Comparison of ENCODE assay signal across 1 cellular context in genomic region chr21:44875341-44875740, GRCh38.
A peak's percentile ranks its signal among the peaks of the same experiment; 100 is the strongest.
TF ChIP-seq lines count a peak whose summit lies in the region.

No MANE protein-coding gene starts in this region.

TF ChIP-seq in GM12878, 131 proteins besides CTCF, POLR2A, EP300 and RAD21:
- TF ChIP-seq GABPA (IDR thresholded peaks at IDR 0.05; ENCODE audit: low read depth): no peak
- TF ChIP-seq CBX3 (IDR thresholded peaks at IDR 0.05; ENCODE audit: borderline replicate concordance, low read depth): no peak
- no peak for TF ChIP-seq NFYA (IDR thresholded peaks at IDR 0.05; ENCODE audit: borderline replicate concordance, low read depth, low read length)
- TF ChIP-seq NKRF (conservative IDR thresholded peaks at IDR 0.05): 0 out of 2 replicates have a peak, but pooled peaks have one; percentile 9
- TF ChIP-seq HSF1 (IDR thresholded peaks at IDR 0.05; ENCODE audit: low read depth, low read length): no peak
- TF ChIP-seq EED (IDR thresholded peaks at IDR 0.05; ENCODE audit: low read depth): 0 out of 2 replicates have a peak, but pooled peaks have one; percentile 36
- TF ChIP-seq RELA (IDR thresholded peaks at IDR 0.05; ENCODE audit: borderline replicate concordance, partially characterized antibody): no peak
- TF ChIP-seq ZNF217 (IDR thresholded peaks at IDR 0.05): no peak
- no peak for TF ChIP-seq TCF7 (IDR thresholded peaks at IDR 0.05; ENCODE audit: borderline replicate concordance)
- no peak for TF ChIP-seq SUZ12 (IDR thresholded peaks at IDR 0.05; ENCODE audit: unreplicated experiment)
- TF ChIP-seq TCF12 (IDR thresholded peaks at IDR 0.05; ENCODE audit: low read depth, low read length): no peak
- no peak for TF ChIP-seq HDAC6 (IDR thresholded peaks at IDR 0.05; ENCODE audit: unreplicated experiment)
- no peak for TF ChIP-seq BACH1 (IDR thresholded peaks at IDR 0.05; ENCODE audit: borderline replicate concordance)
- no peak for TF ChIP-seq ZSCAN29 (IDR thresholded peaks at IDR 0.05)
- TF ChIP-seq STAT3 (IDR thresholded peaks at IDR 0.05; ENCODE audit: low read depth, low read length): no peak
- no peak for TF ChIP-seq MAX (IDR thresholded peaks at IDR 0.05; ENCODE audit: low read depth, low read length)
- no peak for TF ChIP-seq LARP7 (IDR thresholded peaks at IDR 0.05)
- no peak for TF ChIP-seq CHD1 (IDR thresholded peaks at IDR 0.05; ENCODE audit: low read depth, low read length)
- TF ChIP-seq CUX1 (IDR thresholded peaks at IDR 0.05; ENCODE audit: insufficient replicate concordance, low read depth, low read length): no peak
- TF ChIP-seq ETV6 (conservative IDR thresholded peaks at IDR 0.05 in 1 of 2, IDR thresholded peaks at IDR 0.05 in 1 of 2; ENCODE audit: borderline replicate concordance in 1 of 2, low read depth in 1 of 2): no peak
- TF ChIP-seq TAF1 (IDR thresholded peaks at IDR 0.05; ENCODE audit: borderline replicate concordance, low read depth, low read length): no peak
- TF ChIP-seq SMC3 (IDR thresholded peaks at IDR 0.05; ENCODE audit: borderline replicate concordance, low read length): peak; percentile 19; the same call in 1 of the 2 replicates
- 0 out of 2 replicates have a peak, but pooled peaks have one; percentile 15 for TF ChIP-seq YY1 (IDR thresholded peaks at IDR 0.05; ENCODE audit: low read depth, low read length)
- TF ChIP-seq POLR2AphosphoS5 (IDR thresholded peaks at IDR 0.05; ENCODE audit: low read length): no peak
- no peak for TF ChIP-seq CREB1 (IDR thresholded peaks at IDR 0.05; ENCODE audit: low read depth)
- peak; percentile 23; the same call in 1 of the 2 replicates for TF ChIP-seq MXI1 (IDR thresholded peaks at IDR 0.05; ENCODE audit: low read depth, low read length)
- TF ChIP-seq BRCA1 (IDR thresholded peaks at IDR 0.05; ENCODE audit: low read depth, low read length): no peak
- TF ChIP-seq NR2C2 (IDR thresholded peaks at IDR 0.05; ENCODE audit: borderline replicate concordance, control insufficient read depth, insufficient read length, low read depth): no peak
- no peak for TF ChIP-seq USF1 (IDR thresholded peaks at IDR 0.05; ENCODE audit: borderline replicate concordance, extremely low read length, insufficient read depth, low read depth, low read length)
- TF ChIP-seq CEBPB (IDR thresholded peaks at IDR 0.05; ENCODE audit: borderline replicate concordance in 1 of 2, low read depth in 2 of 2, low read length in 2 of 2): no peak
- no peak for TF ChIP-seq SMARCA5 (IDR thresholded peaks at IDR 0.05)
- no peak for TF ChIP-seq CBX5 (IDR thresholded peaks at IDR 0.05; ENCODE audit: low read depth)
- TF ChIP-seq ATF7 (IDR thresholded peaks at IDR 0.05; ENCODE audit: low read depth): no peak
- TF ChIP-seq KLF5 (IDR thresholded peaks at IDR 0.05; ENCODE audit: partially characterized antibody): no peak
- no peak for TF ChIP-seq E2F4 (IDR thresholded peaks at IDR 0.05; ENCODE audit: low read depth, low read length)
